In genomic region chr9:116951588-116952433, GRCh38 we compare ENCODE assay signal across 8 cellular contexts.
A peak's percentile ranks its signal among the peaks of the same experiment; 100 is the strongest.
DNase-seq lines count a peak whose midpoint lies in the region; ATAC-seq and TF ChIP-seq lines count a peak whose summit lies in the region.

No MANE protein-coding gene starts in this region.

- ATAC-seq in GM21367 (IDR thresholded peaks at IDR 0.05; ENCODE audit: unreplicated experiment): peak; percentile 62
- peak; percentile 78 for ATAC-seq in HG03196 (IDR thresholded peaks at IDR 0.05; ENCODE audit: unreplicated experiment)

- H3K4me3 ChIP-seq in epithelial cell of proximal tubule (ENCODE audit: low read depth, low read length) (no peak overlapping the region), BE2C (ENCODE audit: low read depth, low read length) (no peak overlapping the region), Peyer's patch (no peak overlapping the region)

- TF ChIP-seq CTCF in epithelial cell of proximal tubule (conservative IDR thresholded peaks at IDR 0.05; ENCODE audit: low read depth, low read length) (no peak), BE2C (IDR thresholded peaks at IDR 0.05; ENCODE audit: low read depth, low read length) (no peak), Peyer's patch (IDR thresholded peaks at IDR 0.05) (no peak)

- H3K4me1 ChIP-seq in BE2C: no peaks in the 10 kb centered on the region
- no peaks in the 10 kb centered on the region for H3K4me1 ChIP-seq in Peyer's patch

- DNase-seq in ELR (ENCODE audit: low read depth) (peak; percentile 92), epithelial cell of proximal tubule (ENCODE audit: low read depth) (peak; percentile 61), foreskin melanocyte (no peak), BE2C (no peak), DMS79 treated with DMSO at 0.1 percent for 48 hours (lab: John Stamatoyannopoulos, UW) (no peak), Peyer's patch (no peak)

- no peaks in the 10 kb centered on the region for H3K27me3 ChIP-seq in BE2C
- no peaks in the 10 kb centered on the region for H3K27me3 ChIP-seq in Peyer's patch

- no peak overlapping the region for H3K27ac ChIP-seq in Peyer's patch

- H3K9me3 ChIP-seq in BE2C (no peaks in the 10 kb centered on the region), Peyer's patch (no peaks in the 10 kb centered on the region)

- H3K36me3 ChIP-seq in BE2C: no peaks in the 10 kb centered on the region; the same call in 1 of the 2 replicates
- no peaks in the 10 kb centered on the region for H3K36me3 ChIP-seq in Peyer's patch

- no peak for TF ChIP-seq POLR2A in Peyer's patch (IDR thresholded peaks at IDR 0.05)

Comparison
In these comparisons a context has a peak if more than half of its experiments do, and no peak if none do; other contexts are left out.
1. DNase-seq: peak in ELR (single experiment) and epithelial cell of proximal tubule (single experiment); none in foreskin melanocyte (single experiment), BE2C (single experiment), DMS79 treated with DMSO at 0.1 percent for 48 hours (single experiment) and Peyer's patch (0 of 3).